Comparison of ENCODE assay signal across 8 cellular contexts in genomic region chrX:155027509-155028066, GRCh38. TPM values are rescaled to one million over a fixed set of nuclear protein-coding genes. Genes with fewer than 3 reads are reported as not detected.
DNase-seq lines count a peak whose midpoint lies in the region; ATAC-seq, FAIRE-seq and TF ChIP-seq lines count a peak whose summit lies in the region.

No MANE protein-coding gene starts in this region.

- H3K79me2 ChIP-seq in mesendoderm (ENCODE audit: control insufficient read depth, insufficient read depth, low read length), result peaks cover 5% of the 10 kb centered on the region

- H3K9me3 ChIP-seq in CD4-positive, alpha-beta memory T cell (ENCODE audit: control insufficient read depth in 1 of 2, low read length in 2 of 2), result no peaks in the 10 kb centered on the region
- H3K9me3 ChIP-seq in duodenal mucosa (ENCODE audit: control insufficient read depth in 1 of 2, low read length in 2 of 2) (no peaks in the 10 kb centered on the region), upper lobe of left lung (no peaks in the 10 kb centered on the region)

- CTCF ChIA-PET in CD4-positive, alpha-beta memory T cell (lab: Charles Lee; ENCODE audit: partially characterized antibody), result interaction anchor here (1.1 to 1.4 kb wide), 2 partner anchors 29 kb away, joined by 5 read pairs; no protein-coding TSS in a partner anchor

- FAIRE-seq in H54 (lab: Jason Lieb, UNC), result no peak

- intact Hi-C loops in CD4-positive, alpha-beta memory T cell (cut with micrococcal nuclease), result loop anchor here (2.0 kb wide), 4 partner anchors 29 to 739 kb away; no protein-coding TSS in a partner anchor

- H3K27ac Mint-ChIP-seq in CD4-positive, alpha-beta memory T cell, result peak overlapping the region; percentile 95 to 97 (median 96)

- POLR2A ChIA-PET in CD4-positive, alpha-beta memory T cell (lab: Charles Lee; ENCODE audit: partially characterized antibody), result interaction anchor here (0.8 to 1.4 kb wide), 8 partner anchors 10 to 48 kb away, joined by 3 to 10 read pairs (median 7); partner anchors contain the start of genes BRCC3, CMC4 and MTCP1

- TF ChIP-seq EP300 in upper lobe of left lung (IDR thresholded peaks at IDR 0.05), result no peak

- peak overlapping the region; percentile 86 to 93 (median 90) for H3K4me3 Mint-ChIP-seq in CD4-positive, alpha-beta memory T cell

- TF ChIP-seq CTCF in upper lobe of left lung (IDR thresholded peaks at IDR 0.05) (no peak), GM20000 (IDR thresholded peaks at IDR 0.05; ENCODE audit: extremely low read depth, missing control alignments) (no peak)

- no peak overlapping the region for H2AK5ac ChIP-seq in mesendoderm (ENCODE audit: low read length)

- peak; percentile 12 to 52 (median 27) for DNase-seq in CD4-positive, alpha-beta memory T cell
- DNase-seq in SK-MEL-5 (ENCODE audit: low read depth, low spot score) (peak; percentile 63), mesendoderm (peak; percentile 4), upper lobe of left lung (peak in 1 of 2 donors; percentile 21), GM20000 (ENCODE audit: low spot score) (no peak), H54 (ENCODE audit: insufficient read length, low spot score) (no peak)

- H3K9me3 Mint-ChIP-seq in CD4-positive, alpha-beta memory T cell, result peaks cover 0 to 7% (median 0%) of the 10 kb centered on the region in 8 donors

- no peak overlapping the region for H4K5ac ChIP-seq in mesendoderm (ENCODE audit: low read length)

- in situ Hi-C loops in SK-MEL-5 (cut with HindIII; ENCODE audit: low pct_unique_long_range_greater_than_20kb, low sequenced_read_pairs), result no loop called here

- no peaks in the 10 kb centered on the region for H3K79me1 ChIP-seq in mesendoderm (ENCODE audit: low read length)

- TF ChIP-seq POLR2A in upper lobe of left lung (IDR thresholded peaks at IDR 0.05) (peak in 1 of 4 donors; percentile 37), H54 (IDR thresholded peaks at IDR 0.05; ENCODE audit: low read depth, low read length) (no peak)

- H2BK120ac ChIP-seq in mesendoderm (ENCODE audit: low read depth, low read length), result no peak overlapping the region

- H3K56ac ChIP-seq in mesendoderm (ENCODE audit: low read length), result peak overlapping the region; percentile 81

- H3K18ac ChIP-seq in mesendoderm (ENCODE audit: low read length), result peak overlapping the region; percentile 80

- H3K27me3 Mint-ChIP-seq in CD4-positive, alpha-beta memory T cell, result no peaks in the 10 kb centered on the region

- no peak overlapping the region for H4K8ac ChIP-seq in mesendoderm (ENCODE audit: low read depth, low read length)

- WGBS in mesendoderm (ENCODE audit: extremely low coverage, insufficient coverage, low lambda C conversion rate), result no CpG with 5 or more reads among the region's 14 CpGs
- WGBS in upper lobe of left lung, 2 donors, result 1 to 40% methylated on average over 14 of the region's 14 CpGs

- H3K4ac ChIP-seq in mesendoderm (ENCODE audit: low read depth, low read length), result no peak overlapping the region

- H3K27me3 ChIP-seq in CD4-positive, alpha-beta memory T cell (ENCODE audit: insufficient read depth, low read length), result no peaks in the 10 kb centered on the region
- no peaks in the 10 kb centered on the region for H3K27me3 ChIP-seq in duodenal mucosa (ENCODE audit: control insufficient read depth in 1 of 2, insufficient read depth in 2 of 2, low read length in 2 of 2)
- no peaks in the 10 kb centered on the region for H3K27me3 ChIP-seq in mesendoderm (ENCODE audit: insufficient read depth, low read length, poor library complexity)
- no peaks in the 10 kb centered on the region for H3K27me3 ChIP-seq in upper lobe of left lung

- peak overlapping the region; percentile 94 for H3K27ac ChIP-seq in CD4-positive, alpha-beta memory T cell (ENCODE audit: low read depth, low read length)
- peak overlapping the region; percentile 93 for H3K27ac ChIP-seq in duodenal mucosa (ENCODE audit: low read depth, low read length)
- H3K27ac ChIP-seq in mesendoderm (ENCODE audit: low read depth, low read length), result peak overlapping the region; percentile 87
- peak overlapping the region; percentile 94 to 97 (median 94) for H3K27ac ChIP-seq in upper lobe of left lung

- no peaks in the 10 kb centered on the region for H3K36me3 ChIP-seq in CD4-positive, alpha-beta memory T cell (ENCODE audit: insufficient read depth, low read length)
- H3K36me3 ChIP-seq in duodenal mucosa (ENCODE audit: control insufficient read depth in 1 of 2, insufficient read depth in 2 of 2, low read length in 2 of 2) (no peaks in the 10 kb centered on the region), mesendoderm (ENCODE audit: control insufficient read depth, insufficient read depth, low read length) (no peaks in the 10 kb centered on the region), upper lobe of left lung (no peaks in the 10 kb centered on the region)

- H3K4me2 ChIP-seq in mesendoderm (ENCODE audit: low read length), result peak overlapping the region; percentile 57

- peaks cover 15% of the 10 kb centered on the region for H3K4me1 ChIP-seq in CD4-positive, alpha-beta memory T cell (ENCODE audit: insufficient read depth, low read length)
- H3K4me1 ChIP-seq in duodenal mucosa (ENCODE audit: control insufficient read depth in 1 of 2, insufficient read depth in 2 of 2, low read length in 2 of 2) (peaks cover 3 to 13% of the 10 kb centered on the region in 2 donors), mesendoderm (ENCODE audit: control insufficient read depth, low read depth, low read length) (no peaks in the 10 kb centered on the region), upper lobe of left lung (peaks cover 0 to 4% (median 2%) of the 10 kb centered on the region in 4 donors)

- no peak overlapping the region for H3K23ac ChIP-seq in mesendoderm (ENCODE audit: low read length)

- peaks cover 9 to 36% (median 20%) of the 10 kb centered on the region in 4 donors for H3K4me1 Mint-ChIP-seq in CD4-positive, alpha-beta memory T cell

- peak; percentile 0 for ATAC-seq in HG03520 (IDR thresholded peaks at IDR 0.05; ENCODE audit: unreplicated experiment)
- peak in 1 of 2 donors; percentile 68 for ATAC-seq in upper lobe of left lung (ENCODE audit: low FRiP score in 2 of 2)

- H2BK5ac ChIP-seq in mesendoderm (ENCODE audit: low read length), result no peak overlapping the region

- H2BK15ac ChIP-seq in mesendoderm (replicated peaks; ENCODE audit: low read depth), result no peak overlapping the region

- peak overlapping the region; percentile 73 to 82 for H3K4me3 ChIP-seq in CD4-positive, alpha-beta memory T cell (ENCODE audit: low read length in 2 of 2)
- H3K4me3 ChIP-seq in duodenal mucosa (ENCODE audit: low read depth in 1 of 2, low read length in 2 of 2) (peak overlapping the region; percentile 81 to 87), mesendoderm (ENCODE audit: low read length) (peak overlapping the region; percentile 74), upper lobe of left lung (peak overlapping the region; percentile 15 to 59 (median 56))

- H3K9ac ChIP-seq in duodenal mucosa (ENCODE audit: low read depth in 1 of 2, low read length in 2 of 2) (peak overlapping the region; percentile 90 to 96), mesendoderm (ENCODE audit: low read length) (peak overlapping the region; percentile 79)

- peaks cover 0 to 6% of the 10 kb centered on the region in 2 donors for H3K36me3 Mint-ChIP-seq in CD4-positive, alpha-beta memory T cell

RNA-seq across cellular contexts. Expression of gene FUNDC2, which starts 0.9 kb away (rescaled TPM):
- total RNA-seq in CD4-positive, alpha-beta memory T cell, result 10 to 100 TPM; 52.6 to 53.6 TPM
- polyA plus RNA-seq in CD4-positive, alpha-beta memory T cell, result 100 to 1,000 TPM; 156 to 173 TPM
- 70.0 and 81.8 TPM in 2 replicates for total RNA-seq in SK-MEL-5 (2014; rRNA removed; shearing (Covaris generic))
- polyA plus RNA-seq in SK-MEL-5 (2015; cell fraction: cytosol; rRNA removed), result 36.0 and 44.4 TPM in 2 replicates
- polyA plus RNA-seq in SK-MEL-5 (2015; cell fraction: nucleus; rRNA removed), result 14.8 and 25.0 TPM in 2 replicates
- polyA plus RNA-seq in mesendoderm (2013, experiment 1 of 2), result 49.6 TPM
- polyA plus RNA-seq in mesendoderm (2013, experiment 2 of 2), result 49.6 TPM
- total RNA-seq in upper lobe of left lung, result 10 to 100 TPM; 18.3 to 93.9 (median 50.2) TPM

RNA-seq across cellular contexts. Expression of gene F8, which starts 5.1 kb away (rescaled TPM):
- total RNA-seq in CD4-positive, alpha-beta memory T cell, result 1 to 10 TPM; 2.4 to 2.7 TPM
- 1 to 10 TPM; 4.6 to 7.2 TPM for polyA plus RNA-seq in CD4-positive, alpha-beta memory T cell
- total RNA-seq in SK-MEL-5 (2014; rRNA removed; shearing (Covaris generic)), result 0.50 and 0.56 TPM in 2 replicates
- 1.4 and 3.6 TPM in 2 replicates for polyA plus RNA-seq in SK-MEL-5 (2015; cell fraction: cytosol; rRNA removed)
- 0.07 and 2.1 TPM in 2 replicates for polyA plus RNA-seq in SK-MEL-5 (2015; cell fraction: nucleus; rRNA removed)
- polyA plus RNA-seq in mesendoderm (2013, experiment 1 of 2), result 1.1 TPM
- polyA plus RNA-seq in mesendoderm (2013, experiment 2 of 2), result 1.3 TPM
- 10 to 100 TPM in 5 of 6 donors, 1 to 10 TPM in 1; 4.3 to 47.1 (median 21.7) TPM for total RNA-seq in upper lobe of left lung

RNA-seq across cellular contexts. Expression of gene CMC4, which starts 43.3 kb away (rescaled TPM):
- 1 to 10 TPM; 6.1 to 7.0 TPM for total RNA-seq in CD4-positive, alpha-beta memory T cell
- 10 to 100 TPM; 23.0 to 25.3 TPM for polyA plus RNA-seq in CD4-positive, alpha-beta memory T cell
- total RNA-seq in SK-MEL-5 (2014; rRNA removed; shearing (Covaris generic)), result 12.5 and 15.8 TPM in 2 replicates
- polyA plus RNA-seq in SK-MEL-5 (2015; cell fraction: cytosol; rRNA removed), result 11.8 and 13.2 TPM in 2 replicates
- 2.8 and 4.3 TPM in 2 replicates for polyA plus RNA-seq in SK-MEL-5 (2015; cell fraction: nucleus; rRNA removed)
- 6.4 TPM for polyA plus RNA-seq in mesendoderm (2013, experiment 1 of 2)
- 5.5 TPM for polyA plus RNA-seq in mesendoderm (2013, experiment 2 of 2)
- 10 to 100 TPM in 2 of 6 donors, 1 to 10 TPM in 4; 4.4 to 14.9 (median 7.8) TPM for total RNA-seq in upper lobe of left lung

RNA-seq across cellular contexts. Expression of gene MTCP1, which starts 43.3 kb away (rescaled TPM):
- 10 to 100 TPM; 21.8 to 24.2 TPM for total RNA-seq in CD4-positive, alpha-beta memory T cell
- 10 to 100 TPM; 26.0 to 44.1 TPM for polyA plus RNA-seq in CD4-positive, alpha-beta memory T cell
- 16.9 and 20.7 TPM in 2 replicates for total RNA-seq in SK-MEL-5 (2014; rRNA removed; shearing (Covaris generic))
- polyA plus RNA-seq in SK-MEL-5 (2015; cell fraction: cytosol; rRNA removed), result 2.7 and 4.1 TPM in 2 replicates
- polyA plus RNA-seq in SK-MEL-5 (2015; cell fraction: nucleus; rRNA removed), result 53.7 and 73.1 TPM in 2 replicates
- polyA plus RNA-seq in mesendoderm (2013, experiment 1 of 2), result 18.8 TPM
- polyA plus RNA-seq in mesendoderm (2013, experiment 2 of 2), result 21.3 TPM
- 10 to 100 TPM in 2 of 6 donors, 1 to 10 TPM in 4; 3.4 to 12.3 (median 8.0) TPM for total RNA-seq in upper lobe of left lung

RNA-seq across cellular contexts. Expression of gene BRCC3, which starts 43.7 kb away (rescaled TPM):
- 10 to 100 TPM; 19.2 to 19.7 TPM for total RNA-seq in CD4-positive, alpha-beta memory T cell
- polyA plus RNA-seq in CD4-positive, alpha-beta memory T cell, result 10 to 100 TPM; 18.8 to 30.1 TPM
- total RNA-seq in SK-MEL-5 (2014; rRNA removed; shearing (Covaris generic)), result 6.3 and 8.1 TPM in 2 replicates
- polyA plus RNA-seq in SK-MEL-5 (2015; cell fraction: cytosol; rRNA removed), result 8.6 and 10.4 TPM in 2 replicates
- 8.9 and 12.6 TPM in 2 replicates for polyA plus RNA-seq in SK-MEL-5 (2015; cell fraction: nucleus; rRNA removed)
- 16.6 TPM for polyA plus RNA-seq in mesendoderm (2013, experiment 1 of 2)
- polyA plus RNA-seq in mesendoderm (2013, experiment 2 of 2), result 16.8 TPM
- 10 to 100 TPM; 11.6 to 21.0 (median 16.1) TPM for total RNA-seq in upper lobe of left lung

Comparison
In these comparisons a context has a peak if more than half of its experiments do, and no peak if none do; other contexts are left out.
1. DNase-seq: peak in CD4-positive, alpha-beta memory T cell (5 of 5), SK-MEL-5 (single experiment) and mesendoderm (single experiment); none in GM20000 (single experiment) and H54 (single experiment).
2. Peak in every context shown above with its lines, with median percentiles within 50 percentile points of each other: H3K27ac ChIP-seq and H3K4me3 ChIP-seq.